Comparison of ENCODE assay signal across 8 cellular contexts in the genomic region with DNA sequence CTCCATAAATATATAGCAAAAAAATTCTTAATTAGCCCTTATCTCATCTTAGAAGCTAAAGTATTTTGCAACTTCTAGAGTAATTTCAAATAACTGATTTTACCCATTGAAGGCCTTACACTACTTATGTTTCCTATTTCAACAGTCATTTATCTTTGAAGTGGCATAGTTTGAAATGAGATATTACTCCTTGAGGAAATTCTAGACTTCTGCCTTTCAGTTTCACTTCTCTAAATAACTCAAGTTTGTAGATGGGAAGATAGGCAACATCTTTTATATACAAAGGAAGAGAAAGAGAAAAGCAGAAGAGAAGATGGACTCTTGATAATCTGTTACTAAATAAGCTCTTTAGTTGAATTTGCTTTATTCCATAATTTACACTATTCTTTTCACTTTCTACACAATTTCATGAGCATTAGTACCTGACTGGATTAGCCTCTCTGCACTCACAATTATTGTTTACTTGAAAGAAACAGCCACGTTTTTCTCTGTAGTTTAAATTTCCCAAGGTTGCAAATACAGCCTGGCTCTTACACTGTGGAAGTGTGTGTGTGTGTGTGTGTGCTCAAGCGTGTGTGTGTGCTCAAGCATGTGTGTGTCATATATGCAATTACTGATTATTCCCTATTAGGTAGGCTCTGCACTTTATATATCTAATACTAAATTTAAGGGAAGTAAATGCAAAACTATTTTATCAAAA.
DNase-seq lines count a peak whose midpoint lies in the region; ATAC-seq, FAIRE-seq and TF ChIP-seq lines count a peak whose summit lies in the region.

No MANE protein-coding gene starts in this region.

- DNase-seq in GM10266 (ENCODE audit: extremely low spot score), result peak; percentile 4
- peak; percentile 33 for DNase-seq in GM12878 (ENCODE audit: low read depth, low spot score)
- no peak for DNase-seq in coronary artery (ENCODE audit: low spot score)
- DNase-seq in adrenal gland, result no peak
- DNase-seq in colonic mucosa, result no peak
- no peak for DNase-seq in NCI-H2081 treated with DMSO at 0.1 percent for 48 hours (lab: John Stamatoyannopoulos, UW)

- H3K9ac ChIP-seq in GM12878 (ENCODE audit: control insufficient read depth, insufficient read depth, low read length) (no peak overlapping the region), colonic mucosa (ENCODE audit: low read depth in 2 of 2, low read length in 2 of 2) (no peak overlapping the region)

- ATAC-seq in GM21390 (IDR thresholded peaks at IDR 0.05; ENCODE audit: unreplicated experiment) (peak; percentile 99), HG03521 (IDR thresholded peaks at IDR 0.05; ENCODE audit: unreplicated experiment) (peak; percentile 87), GM12878 (peak; percentile 98)

- no peak for TF ChIP-seq CTCF in GM10266 (IDR thresholded peaks at IDR 0.05; ENCODE audit: control insufficient read depth, insufficient read depth, low read depth, missing control alignments)
- TF ChIP-seq CTCF in GM12878 (IDR thresholded peaks at IDR 0.05 in 2 of 3, conservative IDR thresholded peaks at IDR 0.05 in 1 of 3; ENCODE audit: control insufficient read depth in 2 of 3, extremely low read depth in 1 of 3, insufficient read depth in 1 of 3, low read depth in 3 of 3, low read length in 3 of 3), result no peak
- TF ChIP-seq CTCF in coronary artery (IDR thresholded peaks at IDR 0.05), result no peak
- no peak for TF ChIP-seq CTCF in adrenal gland (IDR thresholded peaks at IDR 0.05)
- no peak for TF ChIP-seq CTCF in colonic mucosa (IDR thresholded peaks at IDR 0.05)

- intact Hi-C loops in GM12878 (cut with micrococcal nuclease; ENCODE audit: unreplicated experiment) (loop anchor here (1.0 kb wide), 1 partner anchor 56 kb away; no protein-coding TSS in a partner anchor), adrenal gland (cut with DNase I) (no loop called here), colonic mucosa (cut with DNase I) (no loop called here)

- RAD21 ChIA-PET in GM12878 (lab: Charles Lee; ENCODE audit: unreplicated experiment), result interaction anchor here (1.0 to 1.7 kb wide), 2 partner anchors 56 to 209 kb away, joined by 4 to 6 read pairs; no protein-coding TSS in a partner anchor

- H3K79me2 ChIP-seq in GM12878 (ENCODE audit: control insufficient read depth, insufficient read depth, low read length), result no peaks in the 10 kb centered on the region

- CTCF ChIA-PET in GM12878 (lab: Yijun Ruan, JAX), result interaction anchor here (0.8 to 1.2 kb wide), 2 partner anchors 14 to 57 kb away, joined by 3 read pairs; no protein-coding TSS in a partner anchor

- TF ChIP-seq POLR2A in GM12878 (IDR thresholded peaks at IDR 0.05; ENCODE audit: low read depth, low read length) (no peak), adrenal gland (IDR thresholded peaks at IDR 0.05) (no peak)

- no peak overlapping the region; the same call in 1 of the 2 replicates for H2AFZ ChIP-seq in GM12878 (ENCODE audit: control insufficient read depth, low read depth, low read length)

- no TSS peak for BruUV-seq in GM12878 (replicated peaks; lab: Mats Ljungman, UMichigan)

- POLR2A ChIA-PET in GM12878 (lab: Charles Lee), result interaction anchor here (0.7 to 1.0 kb wide), 2 partner anchors 56 to 337 kb away, joined by 3 to 7 read pairs; no protein-coding TSS in a partner anchor

- in situ Hi-C loops in GM12878 (cut with MboI), result no loop called here

- SMC1A ChIA-PET in GM12878 (lab: Charles Lee; ENCODE audit: uncharacterized antibody, unreplicated experiment), result interaction anchor here (0.9 to 1.7 kb wide), 4 partner anchors 49 to 75 kb away, joined by 3 to 7 read pairs (median 3); no protein-coding TSS in a partner anchor

- peak; percentile 97 for FAIRE-seq in GM12878 (lab: Jason Lieb, UNC)

- 0% methylated on average over 2 of the region's 2 CpGs for WGBS in GM12878 (ENCODE audit: insufficient coverage, insufficient replicate concordance, low lambda C conversion rate, missing lambda C conversion rate)
- 35 to 47% (median 44%) methylated on average over 2 of the region's 2 CpGs for WGBS in adrenal gland, 4 donors

- H4K20me1 ChIP-seq in GM12878 (ENCODE audit: control insufficient read depth, insufficient read depth), result no peaks in the 10 kb centered on the region

- H3K4me1 ChIP-seq in GM12878 (ENCODE audit: control insufficient read depth, insufficient read depth, low read length) (no peaks in the 10 kb centered on the region; the same call in 1 of the 2 replicates), adrenal gland (replicated peaks in 1 of 2) (no peaks in the 10 kb centered on the region), colonic mucosa (no peaks in the 10 kb centered on the region)

- H3K9me3 ChIP-seq in GM12878 (replicated peaks; ENCODE audit: control insufficient read depth, insufficient read depth, low read length) (no peaks in the 10 kb centered on the region; the same call in 2 of the 3 replicates), adrenal gland (replicated peaks in 1 of 3) (no peaks in the 10 kb centered on the region), colonic mucosa (no peaks in the 10 kb centered on the region)

- H3K4me2 ChIP-seq in GM12878 (ENCODE audit: control insufficient read depth, insufficient read depth), result no peak overlapping the region

- H3K27ac ChIP-seq in GM12878 (ENCODE audit: control insufficient read depth, insufficient read depth) (no peak overlapping the region), coronary artery (no peak overlapping the region), adrenal gland (no peak overlapping the region), colonic mucosa (no peak overlapping the region)

- TF ChIP-seq EP300 in GM12878 (IDR thresholded peaks at IDR 0.05; ENCODE audit: borderline replicate concordance in 1 of 2, control insufficient read depth in 1 of 2, low read depth in 2 of 2, low read length in 2 of 2), result peak; percentile 27 to 84; a peak in 2 of 4 replicates

- H3K27me3 ChIP-seq in GM12878 (replicated peaks in 1 of 2; ENCODE audit: control insufficient read depth in 2 of 2, insufficient read depth in 2 of 2, low read length in 1 of 2) (no peaks in the 10 kb centered on the region), adrenal gland (no peaks in the 10 kb centered on the region), colonic mucosa (no peaks in the 10 kb centered on the region)

- no peak for TF ChIP-seq RAD21 in GM12878 (IDR thresholded peaks at IDR 0.05; ENCODE audit: insufficient read depth, low read depth, low read length)

- no peaks in the 10 kb centered on the region for H3K36me3 ChIP-seq in GM12878 (ENCODE audit: control insufficient read depth in 2 of 2, insufficient read depth in 2 of 2, low read length in 1 of 2)
- no peaks in the 10 kb centered on the region for H3K36me3 ChIP-seq in adrenal gland (replicated peaks in 1 of 2)
- H3K36me3 ChIP-seq in colonic mucosa, result no peaks in the 10 kb centered on the region

- H3K4me3 ChIP-seq in GM12878, result no peak overlapping the region
- no peak overlapping the region for H3K4me3 ChIP-seq in coronary artery
- no peak overlapping the region for H3K4me3 ChIP-seq in adrenal gland
- H3K4me3 ChIP-seq in colonic mucosa, result no peak overlapping the region

TF ChIP-seq in GM12878, 131 proteins besides CTCF, POLR2A, EP300 and RAD21 (continues in another document):
- TF ChIP-seq TBL1XR1 (IDR thresholded peaks at IDR 0.05; ENCODE audit: low read depth, low read length) (0 out of 2 replicates have a peak, but pooled peaks have one; percentile 63), CHD1 (IDR thresholded peaks at IDR 0.05; ENCODE audit: low read depth, low read length) (no peak), JUNB (IDR thresholded peaks at IDR 0.05) (peak; percentile 91), ZNF217 (IDR thresholded peaks at IDR 0.05) (no peak), STAT3 (IDR thresholded peaks at IDR 0.05; ENCODE audit: low read depth, low read length) (no peak), MYB (IDR thresholded peaks at IDR 0.05; ENCODE audit: borderline replicate concordance, low read depth, low read length) (no peak), ZZZ3 (IDR thresholded peaks at IDR 0.05; ENCODE audit: control insufficient read depth, insufficient read length, low read depth) (no peak)
- TF ChIP-seq, protein P1, sequence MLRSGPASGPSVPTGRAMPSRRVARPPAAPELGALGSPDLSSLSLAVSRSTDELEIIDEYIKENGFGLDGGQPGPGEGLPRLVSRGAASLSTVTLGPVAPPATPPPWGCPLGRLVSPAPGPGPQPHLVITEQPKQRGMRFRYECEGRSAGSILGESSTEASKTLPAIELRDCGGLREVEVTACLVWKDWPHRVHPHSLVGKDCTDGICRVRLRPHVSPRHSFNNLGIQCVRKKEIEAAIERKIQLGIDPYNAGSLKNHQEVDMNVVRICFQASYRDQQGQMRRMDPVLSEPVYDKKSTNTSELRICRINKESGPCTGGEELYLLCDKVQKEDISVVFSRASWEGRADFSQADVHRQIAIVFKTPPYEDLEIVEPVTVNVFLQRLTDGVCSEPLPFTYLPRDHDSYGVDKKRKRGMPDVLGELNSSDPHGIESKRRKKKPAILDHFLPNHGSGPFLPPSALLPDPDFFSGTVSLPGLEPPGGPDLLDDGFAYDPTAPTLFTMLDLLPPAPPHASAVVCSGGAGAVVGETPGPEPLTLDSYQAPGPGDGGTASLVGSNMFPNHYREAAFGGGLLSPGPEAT (IDR thresholded peaks at IDR 0.05; ENCODE audit: low read depth), result peak; percentile 47; the same call in 1 of the 2 replicates
- TF ChIP-seq, protein P2, sequence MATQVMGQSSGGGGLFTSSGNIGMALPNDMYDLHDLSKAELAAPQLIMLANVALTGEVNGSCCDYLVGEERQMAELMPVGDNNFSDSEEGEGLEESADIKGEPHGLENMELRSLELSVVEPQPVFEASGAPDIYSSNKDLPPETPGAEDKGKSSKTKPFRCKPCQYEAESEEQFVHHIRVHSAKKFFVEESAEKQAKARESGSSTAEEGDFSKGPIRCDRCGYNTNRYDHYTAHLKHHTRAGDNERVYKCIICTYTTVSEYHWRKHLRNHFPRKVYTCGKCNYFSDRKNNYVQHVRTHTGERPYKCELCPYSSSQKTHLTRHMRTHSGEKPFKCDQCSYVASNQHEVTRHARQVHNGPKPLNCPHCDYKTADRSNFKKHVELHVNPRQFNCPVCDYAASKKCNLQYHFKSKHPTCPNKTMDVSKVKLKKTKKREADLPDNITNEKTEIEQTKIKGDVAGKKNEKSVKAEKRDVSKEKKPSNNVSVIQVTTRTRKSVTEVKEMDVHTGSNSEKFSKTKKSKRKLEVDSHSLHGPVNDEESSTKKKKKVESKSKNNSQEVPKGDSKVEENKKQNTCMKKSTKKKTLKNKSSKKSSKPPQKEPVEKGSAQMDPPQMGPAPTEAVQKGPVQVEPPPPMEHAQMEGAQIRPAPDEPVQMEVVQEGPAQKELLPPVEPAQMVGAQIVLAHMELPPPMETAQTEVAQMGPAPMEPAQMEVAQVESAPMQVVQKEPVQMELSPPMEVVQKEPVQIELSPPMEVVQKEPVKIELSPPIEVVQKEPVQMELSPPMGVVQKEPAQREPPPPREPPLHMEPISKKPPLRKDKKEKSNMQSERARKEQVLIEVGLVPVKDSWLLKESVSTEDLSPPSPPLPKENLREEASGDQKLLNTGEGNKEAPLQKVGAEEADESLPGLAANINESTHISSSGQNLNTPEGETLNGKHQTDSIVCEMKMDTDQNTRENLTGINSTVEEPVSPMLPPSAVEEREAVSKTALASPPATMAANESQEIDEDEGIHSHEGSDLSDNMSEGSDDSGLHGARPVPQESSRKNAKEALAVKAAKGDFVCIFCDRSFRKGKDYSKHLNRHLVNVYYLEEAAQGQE (IDR thresholded peaks at IDR 0.05; ENCODE audit: low read depth, low read length), result no peak

Comparison
In these comparisons a context has a peak if more than half of its experiments do, and no peak if none do; other contexts are left out.
1. DNase-seq: peak in GM10266 (single experiment) and GM12878 (single experiment); none in coronary artery (single experiment), adrenal gland (0 of 7), colonic mucosa (single experiment) and NCI-H2081 treated with DMSO at 0.1 percent for 48 hours (single experiment).
2. Peak in every context shown above with its lines, with median percentiles within 50 percentile points of each other: ATAC-seq.